1 cellular context compared by ENCODE assay signal in genomic region chr1:109790735-109791494, GRCh38.
TF ChIP-seq lines count a peak whose summit lies in the region.

No MANE protein-coding gene starts in this region.

TF ChIP-seq in K562, 482 proteins besides CTCF, POLR2A, EP300 and RAD21 (continued from another document and continues in another):
- no peak for TF ChIP-seq HDAC3 (IDR thresholded peaks at IDR 0.05; ENCODE audit: borderline replicate concordance, partially characterized antibody)
- no peak for TF ChIP-seq ZKSCAN8 (CRISPR knock-in tag; IDR thresholded peaks at IDR 0.05)
- no peak for TF ChIP-seq HNRNPUL1 (IDR thresholded peaks at IDR 0.05; ENCODE audit: low read length)
- no peak for TF ChIP-seq SNAPC5 (CRISPR knock-in tag; IDR thresholded peaks at IDR 0.05)
- no peak for TF ChIP-seq EP400 (IDR thresholded peaks at IDR 0.05)
- TF ChIP-seq NRF1 (conservative IDR thresholded peaks at IDR 0.05 in 1 of 2, IDR thresholded peaks at IDR 0.05 in 1 of 2), result no peak
- peak; percentile 45; the same call in 1 of the 2 replicates for TF ChIP-seq DEAF1 (CRISPR knock-in tag; IDR thresholded peaks at IDR 0.05)
- no peak for TF ChIP-seq NR1H2 (CRISPR knock-in tag; IDR thresholded peaks at IDR 0.05)
- TF ChIP-seq TFAP4 (CRISPR knock-in tag; IDR thresholded peaks at IDR 0.05; ENCODE audit: borderline replicate concordance), result peak; percentile 93
- no peak for TF ChIP-seq ZNF740 (CRISPR knock-in tag; IDR thresholded peaks at IDR 0.05)
- TF ChIP-seq ZNF740 (tag; IDR thresholded peaks at IDR 0.05), result no peak
- peak; percentile 72 for TF ChIP-seq GABPA (tag; conservative IDR thresholded peaks at IDR 0.05; ENCODE audit: low read depth)
- no peak for TF ChIP-seq RFX5 (IDR thresholded peaks at IDR 0.05; ENCODE audit: low read depth, low read length)
- no peak for TF ChIP-seq U2AF2 (optimal IDR thresholded peaks at IDR 0.05; ENCODE audit: low read depth, low read length)
- no peak for TF ChIP-seq ZNF3 (CRISPR knock-in tag; IDR thresholded peaks at IDR 0.05)
- no peak for TF ChIP-seq TAL1 (IDR thresholded peaks at IDR 0.05)
- no peak for TF ChIP-seq ZC3H8 (IDR thresholded peaks at IDR 0.05)
- TF ChIP-seq NONO (IDR thresholded peaks at IDR 0.05; ENCODE audit: low read depth in 2 of 2, low read length in 1 of 2), result no peak
- no peak for TF ChIP-seq NCOA2 (IDR thresholded peaks at IDR 0.05; ENCODE audit: partially characterized antibody in 2 of 2)
- TF ChIP-seq ZNF12 (CRISPR knock-in tag; IDR thresholded peaks at IDR 0.05), result no peak
- no peak for TF ChIP-seq HMBOX1 (IDR thresholded peaks at IDR 0.05)
- no peak for TF ChIP-seq PCBP1 (IDR thresholded peaks at IDR 0.05; ENCODE audit: low read depth, low read length, poor library complexity, severe bottlenecking)
- TF ChIP-seq ZNF696 (CRISPR knock-in tag; conservative IDR thresholded peaks at IDR 0.05), result no peak
- no peak for TF ChIP-seq ZNF507 (tag; conservative IDR thresholded peaks at IDR 0.05)
- TF ChIP-seq YY1 (IDR thresholded peaks at IDR 0.05; ENCODE audit: borderline replicate concordance in 1 of 3, control insufficient read depth in 1 of 3, extremely low read depth in 1 of 3, insufficient read depth in 3 of 3, insufficient read length in 1 of 3, insufficient replicate concordance in 2 of 3, low read depth in 1 of 3, low read length in 2 of 3), result peak in 1 of 3 experiments; percentile 32
- TF ChIP-seq MTF1 (CRISPR knock-in tag; IDR thresholded peaks at IDR 0.05; ENCODE audit: borderline replicate concordance), result no peak
- TF ChIP-seq ELK1 (CRISPR knock-in tag; IDR thresholded peaks at IDR 0.05), result no peak
- peak; percentile 71; the same call in 1 of the 2 replicates for TF ChIP-seq ZNF589 (CRISPR knock-in tag; IDR thresholded peaks at IDR 0.05; ENCODE audit: low read depth)
- TF ChIP-seq ZNF668 (CRISPR knock-in tag; IDR thresholded peaks at IDR 0.05), result no peak
- no peak for TF ChIP-seq AFF1 (IDR thresholded peaks at IDR 0.05; ENCODE audit: low read depth in 1 of 2, partially characterized antibody in 2 of 2)
- no peak for TF ChIP-seq BHLHE40 (IDR thresholded peaks at IDR 0.05; ENCODE audit: low read length)
- no peak for TF ChIP-seq CREB3 (tag; conservative IDR thresholded peaks at IDR 0.05; ENCODE audit: low read depth)
- TF ChIP-seq SMAD2 (IDR thresholded peaks at IDR 0.05; ENCODE audit: low read depth, low read length), result no peak
- TF ChIP-seq SMARCA4 (IDR thresholded peaks at IDR 0.05), result no peak
- TF ChIP-seq ZNF699 (CRISPR knock-in tag; IDR thresholded peaks at IDR 0.05; ENCODE audit: insufficient replicate concordance), result no peak
- no peak for TF ChIP-seq KLF1 (tag; IDR thresholded peaks at IDR 0.05)
- no peak for TF ChIP-seq DIDO1 (tag; IDR thresholded peaks at IDR 0.05; ENCODE audit: low read depth)
- TF ChIP-seq ARID3B (CRISPR knock-in tag; IDR thresholded peaks at IDR 0.05; ENCODE audit: borderline replicate concordance), result 0 out of 2 replicates have a peak, but pooled peaks have one; percentile 11
- TF ChIP-seq SMAD4 (CRISPR knock-in tag; conservative IDR thresholded peaks at IDR 0.05), result peak; percentile 70
- no peak for TF ChIP-seq PTTG1 (tag; IDR thresholded peaks at IDR 0.05; ENCODE audit: low read depth)
- TF ChIP-seq ZNF41 (CRISPR knock-in tag; conservative IDR thresholded peaks at IDR 0.05), result no peak; the same call in 1 of the 2 replicates
- TF ChIP-seq CEBPZ (IDR thresholded peaks at IDR 0.05; ENCODE audit: borderline replicate concordance, low read depth, low read length), result no peak
- no peak for TF ChIP-seq TBP (optimal IDR thresholded peaks at IDR 0.05; ENCODE audit: low read depth, low read length)
- no peak for TF ChIP-seq ZBTB9 (CRISPR knock-in tag; IDR thresholded peaks at IDR 0.05)
- no peak for TF ChIP-seq ZNF512 (tag; IDR thresholded peaks at IDR 0.05)
- no peak for TF ChIP-seq GTF2A2 (tag; IDR thresholded peaks at IDR 0.05)
- TF ChIP-seq SUPT5H (IDR thresholded peaks at IDR 0.05), result no peak
- no peak for TF ChIP-seq ADNP (tag; IDR thresholded peaks at IDR 0.05)
